2 cellular contexts compared by ENCODE assay signal in genomic region chr5:138944527-138945322, GRCh38.
TF ChIP-seq lines count a peak whose summit lies in the region.

No MANE protein-coding gene starts in this region.

TF ChIP-seq in HCT116, 20 proteins besides CTCF, POLR2A, EP300 and RAD21 (continued from another document):
- TF ChIP-seq ATF3 (IDR thresholded peaks at IDR 0.05) (no peak), SRF (IDR thresholded peaks at IDR 0.05; ENCODE audit: low read depth) (no peak), POLR2AphosphoS5 (IDR thresholded peaks at IDR 0.05; ENCODE audit: low read depth, low read length) (no peak), ZNF274 (IDR thresholded peaks at IDR 0.05; ENCODE audit: low read depth, low read length) (no peak)

TF ChIP-seq in SK-N-SH, 30 proteins besides CTCF, POLR2A, EP300 and RAD21 (continued from another document):
- TF ChIP-seq RXRA (IDR thresholded peaks at IDR 0.05; ENCODE audit: borderline replicate concordance, low read depth) (no peak), GABPA (IDR thresholded peaks at IDR 0.05; ENCODE audit: low read depth) (no peak)
TF ChIP-seq in SK-N-SH: peak in this region for 0.
